Comparison of ENCODE assay signal across 12 cellular contexts in the genomic region with DNA sequence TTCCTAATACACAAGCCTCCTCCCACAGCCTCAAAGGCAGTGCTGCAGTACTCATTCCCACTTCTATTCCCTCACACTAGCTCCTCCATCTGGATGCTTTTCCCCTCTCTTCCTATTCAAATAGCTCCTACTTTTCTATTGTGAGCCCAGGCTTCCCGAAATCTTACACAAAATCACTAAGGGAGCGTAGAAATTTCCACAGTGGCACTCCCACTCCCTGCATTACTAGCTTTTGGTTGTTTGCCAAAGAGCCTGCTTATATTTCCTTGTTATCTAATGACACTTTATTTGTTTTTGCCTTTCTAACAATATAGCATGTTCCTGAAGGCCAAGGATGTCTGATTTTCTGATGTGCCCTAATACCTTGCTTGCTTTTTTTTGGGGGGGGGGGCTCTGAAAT. TPM values are rescaled to one million over a fixed set of nuclear protein-coding genes. Genes with fewer than 3 reads are reported as not detected.
A peak's percentile ranks its signal among the peaks of the same experiment; 100 is the strongest.
DNase-seq lines count a peak whose midpoint lies in the region; ATAC-seq and TF ChIP-seq lines count a peak whose summit lies in the region.
"Had no signal": no experiment of that assay in that cellular context is flagged by ENCODE, and none has a peak within 500 bp of the region (broad histone marks: within the 10 kb centered on the region; RNA-seq: fewer than 3 reads in every experiment).

No MANE protein-coding gene starts in this region.

- no peak for TF ChIP-seq EP300 in SK-N-SH (IDR thresholded peaks at IDR 0.05; ENCODE audit: borderline replicate concordance in 1 of 2, low read depth in 1 of 2, low read length in 1 of 2)

- H3K4me1 ChIP-seq in SK-N-SH (ENCODE audit: control insufficient read depth in 1 of 2, insufficient read depth in 2 of 2, low read depth in 1 of 2, low read length in 1 of 2) (peaks cover 26 to 80% of the 10 kb centered on the region in 2 experiments; a peak in 3 of 4 replicates), upper lobe of right lung (peaks cover 99% of the 10 kb centered on the region)

- H3K4me3 ChIP-seq in SK-N-SH (ENCODE audit: low read depth in 2 of 2, low read length in 1 of 2) (no peak overlapping the region), coronary artery (peak overlapping the region; percentile 22), upper lobe of right lung (peak overlapping the region; percentile 21)

- H3K79me2 ChIP-seq in SK-N-SH (ENCODE audit: insufficient read depth) = peaks cover 100% of the 10 kb centered on the region

- no peak overlapping the region for H3K9ac ChIP-seq in SK-N-SH

- 88% methylated on average over 2 of the region's 2 CpGs for WGBS in SK-N-SH (ENCODE audit: low lambda C conversion rate)

- peak overlapping the region in 1 of 2 experiments; percentile 41; a peak in 1 of 4 replicates for H3K27ac ChIP-seq in SK-N-SH (ENCODE audit: low read depth in 2 of 2, low read length in 1 of 2)
- H3K27ac ChIP-seq in coronary artery = peak overlapping the region; percentile 79 to 88
- peak overlapping the region; percentile 76 for H3K27ac ChIP-seq in upper lobe of right lung

- H3F3A ChIP-seq in SK-N-SH (replicated peaks; ENCODE audit: insufficient read depth) = peaks cover 4% of the 10 kb centered on the region

- no peak overlapping the region for H3K27ac Mint-ChIP-seq in naive thymus-derived CD8-positive, alpha-beta T cell
- H3K27ac Mint-ChIP-seq in activated naive CD4-positive, alpha-beta T cell treated with anti-CD3 and anti-CD28 coated beads, Interleukin-2, amount 50 U/mL, for 72 hours = no peak overlapping the region
- H3K27ac Mint-ChIP-seq: activated CD4-positive, alpha-beta T cell treated with anti-CD3 and anti-CD28 coated beads, Interleukin-2, amount 10 ng/mL, durations not matched to agents 24 days and 14 days; activated T-helper 1 cell treated with anti-CD3 and anti-CD28 coated beads, Interleukin-12 subunit alpha, Interleukin-12 subunit beta, Interleukin-2, Interleukin-4 antibody, amounts not matched to agents 30 ng/mL and 10 ng/mL and 1 ng/mL, durations not matched to agents 14 hours and 24 hours and 36 hours; T-cell had no signal

- CTCF ChIA-PET in SK-N-SH (lab: Yijun Ruan, JAX) = interaction anchor here (0.6 to 3.3 kb wide), 11 partner anchors 9 to 297 kb away, joined by 3 to 20 read pairs (median 4); no protein-coding TSS in a partner anchor

- peaks cover 0 to 11% of the 10 kb centered on the region in 2 experiments for H3K36me3 ChIP-seq in SK-N-SH (replicated peaks in 1 of 2; ENCODE audit: control insufficient read depth in 1 of 2, insufficient read depth in 2 of 2, low read length in 1 of 2)
- H3K36me3 ChIP-seq in upper lobe of right lung = no peaks in the 10 kb centered on the region

- H3K9me3 ChIP-seq in SK-N-SH (no peaks in the 10 kb centered on the region), upper lobe of right lung (no peaks in the 10 kb centered on the region)

- intact Hi-C loops in upper lobe of right lung (cut with DNase I) = loop anchor here (10.0 kb wide), 1 partner anchor 47 kb away; no protein-coding TSS in a partner anchor

- H3K9me2 ChIP-seq in SK-N-SH = no peaks in the 10 kb centered on the region

- H3K4me3 Mint-ChIP-seq in naive thymus-derived CD8-positive, alpha-beta T cell = no peak overlapping the region
- H3K4me3 Mint-ChIP-seq: activated CD4-positive, alpha-beta T cell treated with anti-CD3 and anti-CD28 coated beads, Interleukin-2, amount 10 ng/mL, durations not matched to agents 24 days and 14 days; activated T-helper 1 cell treated with anti-CD3 and anti-CD28 coated beads, Interleukin-12 subunit alpha, Interleukin-12 subunit beta, Interleukin-2, Interleukin-4 antibody, amounts not matched to agents 30 ng/mL and 10 ng/mL and 1 ng/mL, durations not matched to agents 14 hours and 24 hours and 36 hours; T-cell had no signal

- H3K36me3 Mint-ChIP-seq in naive thymus-derived CD8-positive, alpha-beta T cell = peaks cover 0 to 5% (median 0%) of the 10 kb centered on the region in 3 donors
- H3K36me3 Mint-ChIP-seq in activated naive CD4-positive, alpha-beta T cell treated with anti-CD3 and anti-CD28 coated beads, Interleukin-2, amount 50 U/mL, for 72 hours = peaks cover 0 to 4% of the 10 kb centered on the region in 2 donors
- H3K36me3 Mint-ChIP-seq: T-cell had no signal

- peaks cover 27% of the 10 kb centered on the region for H4K20me1 ChIP-seq in SK-N-SH (ENCODE audit: insufficient read depth)

- H3K4me1 Mint-ChIP-seq in naive thymus-derived CD8-positive, alpha-beta T cell = peaks cover 23 to 28% (median 26%) of the 10 kb centered on the region in 4 donors

- H2AFZ ChIP-seq in SK-N-SH (ENCODE audit: low read depth) = no peak overlapping the region

- ATAC-seq in SK-N-SH treated with all-trans-retinoic acid at 6 μM for 48 hours = no peak
- ATAC-seq in upper lobe of right lung = no peak
- ATAC-seq in naive thymus-derived CD8-positive, alpha-beta T cell = no peak
- no peak for ATAC-seq in activated naive CD4-positive, alpha-beta T cell treated with anti-CD3 and anti-CD28 coated beads, Interleukin-2, amount 50 U/mL, for 72 hours
- ATAC-seq in HG03280 (IDR thresholded peaks at IDR 0.05; ENCODE audit: unreplicated experiment) = no peak
- ATAC-seq: T-cell had no signal

- H3K4me2 ChIP-seq in SK-N-SH = no peak overlapping the region

- H3K27me3 ChIP-seq in SK-N-SH (ENCODE audit: insufficient read depth) (no peaks in the 10 kb centered on the region), upper lobe of right lung (no peaks in the 10 kb centered on the region)

- POLR2A ChIA-PET in SK-N-SH (lab: Yijun Ruan, JAX) = interaction anchor here (0.9 to 1.6 kb wide), 3 partner anchors 11 to 47 kb away, joined by 4 to 7 read pairs (median 7); a partner anchor contains a TSS
- POLR2A ChIA-PET in naive thymus-derived CD8-positive, alpha-beta T cell (lab: Charles Lee) = no interaction called here

- peaks cover 30 to 83% (median 48%) of the 10 kb centered on the region in 5 donors for H3K27me3 Mint-ChIP-seq in naive thymus-derived CD8-positive, alpha-beta T cell

- TF ChIP-seq RAD21 in SK-N-SH (IDR thresholded peaks at IDR 0.05; ENCODE audit: low read length) = peak; percentile 28; the same call in 1 of the 2 replicates

- peaks cover 0 to 3% (median 0%) of the 10 kb centered on the region in 9 donors for H3K9me3 Mint-ChIP-seq in naive thymus-derived CD8-positive, alpha-beta T cell
- H3K9me3 Mint-ChIP-seq in activated naive CD4-positive, alpha-beta T cell treated with anti-CD3 and anti-CD28 coated beads, Interleukin-2, amount 50 U/mL, for 72 hours = no peaks in the 10 kb centered on the region
- H3K9me3 Mint-ChIP-seq: T-cell had no signal

- TF ChIP-seq CTCF in SK-N-SH (IDR thresholded peaks at IDR 0.05) (no peak), coronary artery (IDR thresholded peaks at IDR 0.05) (no peak), upper lobe of right lung (IDR thresholded peaks at IDR 0.05) (no peak)

- DNase-seq in SK-N-SH = no peak
- DNase-seq in coronary artery (ENCODE audit: low spot score) = no peak
- DNase-seq in lung microvascular endothelial cell (ENCODE audit: low read depth in 2 of 2) = peak; percentile 20 to 51
- no peak for DNase-seq in upper lobe of right lung
- DNase-seq in naive thymus-derived CD8-positive, alpha-beta T cell = no peak
- no peak for DNase-seq in activated naive CD4-positive, alpha-beta T cell treated with anti-CD3 and anti-CD28 coated beads, Interleukin-2, amount 50 U/mL, for 72 hours (ENCODE audit: low spot score in 2 of 2)
- DNase-seq: activated CD4-positive, alpha-beta T cell treated with anti-CD3 and anti-CD28 coated beads, Interleukin-2, amount 10 ng/mL, durations not matched to agents 24 days and 14 days; NCI-H187; T-cell had no signal

TF ChIP-seq in SK-N-SH, 30 proteins besides CTCF, POLR2A, EP300 and RAD21:
- TF ChIP-seq MEF2A (IDR thresholded peaks at IDR 0.05; ENCODE audit: borderline replicate concordance, low read depth) (no peak), SMC3 (IDR thresholded peaks at IDR 0.05; ENCODE audit: low read depth, low read length) (0 out of 2 replicates have a peak, but pooled peaks have one; percentile 16)

TF ChIP-seq in SK-N-SH treated with all-trans-retinoic acid at 6 μM for 48 hours, 23 proteins besides CTCF, POLR2A, EP300 and RAD21 (continues in another document):
- TF ChIP-seq, protein P1, sequence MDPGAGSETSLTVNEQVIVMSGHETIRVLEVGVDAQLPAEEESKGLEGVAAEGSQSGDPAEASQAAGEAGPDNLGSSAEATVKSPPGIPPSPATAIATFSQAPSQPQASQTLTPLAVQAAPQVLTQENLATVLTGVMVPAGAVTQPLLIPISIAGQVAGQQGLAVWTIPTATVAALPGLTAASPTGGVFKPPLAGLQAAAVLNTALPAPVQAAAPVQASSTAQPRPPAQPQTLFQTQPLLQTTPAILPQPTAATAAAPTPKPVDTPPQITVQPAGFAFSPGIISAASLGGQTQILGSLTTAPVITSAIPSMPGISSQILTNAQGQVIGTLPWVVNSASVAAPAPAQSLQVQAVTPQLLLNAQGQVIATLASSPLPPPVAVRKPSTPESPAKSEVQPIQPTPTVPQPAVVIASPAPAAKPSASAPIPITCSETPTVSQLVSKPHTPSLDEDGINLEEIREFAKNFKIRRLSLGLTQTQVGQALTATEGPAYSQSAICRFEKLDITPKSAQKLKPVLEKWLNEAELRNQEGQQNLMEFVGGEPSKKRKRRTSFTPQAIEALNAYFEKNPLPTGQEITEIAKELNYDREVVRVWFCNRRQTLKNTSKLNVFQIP (CRISPR knock-in tag; IDR thresholded peaks at IDR 0.05; ENCODE audit: borderline replicate concordance, low read depth) = no peak
- TF ChIP-seq ARNTL (CRISPR knock-in tag; IDR thresholded peaks at IDR 0.05; ENCODE audit: borderline replicate concordance, low read depth) = no peak
- no peak for TF ChIP-seq ZNF565 (CRISPR knock-in tag; conservative IDR thresholded peaks at IDR 0.05; ENCODE audit: low read depth)
- TF ChIP-seq OSR1 (CRISPR knock-in tag; IDR thresholded peaks at IDR 0.05) = no peak
- TF ChIP-seq ZFP3 (CRISPR knock-in tag; IDR thresholded peaks at IDR 0.05) = no peak
- no peak for TF ChIP-seq PPARA (CRISPR knock-in tag; IDR thresholded peaks at IDR 0.05; ENCODE audit: borderline replicate concordance)
- TF ChIP-seq ZNF70 (CRISPR knock-in tag; IDR thresholded peaks at IDR 0.05) = no peak
- no peak for TF ChIP-seq SNAI2 (CRISPR knock-in tag; IDR thresholded peaks at IDR 0.05)

RNA-seq across cellular contexts. Expression of a gene that starts 10.9 kb away (rescaled TPM):
- 69.2 and 92.2 TPM in 2 replicates for polyA plus RNA-seq in SK-N-SH (2012; rRNA removed)
- 66.4 and 74.6 TPM in 2 replicates for polyA plus RNA-seq in SK-N-SH (2012; cell fraction: cytosol; rRNA removed)
- 83.4 and 100 TPM in 2 replicates for polyA plus RNA-seq in SK-N-SH (2012; cell fraction: nucleus; rRNA removed)
- 119 and 128 TPM in 2 replicates for total RNA-seq in lung microvascular endothelial cell
- total RNA-seq in upper lobe of right lung = 1,593 TPM
- total RNA-seq in naive thymus-derived CD8-positive, alpha-beta T cell = 1 to 10 TPM; 1.1 to 1.2 TPM
- 1 to 10 TPM in 1 of 3 donors, under 1 TPM in 2; 0.16 to 1.7 (median 0.23) TPM for polyA plus RNA-seq in naive thymus-derived CD8-positive, alpha-beta T cell
- 1 to 10 TPM; 1.8 to 6.5 TPM for total RNA-seq in activated naive CD4-positive, alpha-beta T cell treated with anti-CD3 and anti-CD28 coated beads, Interleukin-2, amount 50 U/mL, for 72 hours

Comparison
In these comparisons a context has a peak if more than half of its experiments do, and no peak if none do; other contexts are left out.
1. DNase-seq: peak in lung microvascular endothelial cell (2 of 2); none in SK-N-SH (single experiment), coronary artery (single experiment), upper lobe of right lung (single experiment), naive thymus-derived CD8-positive, alpha-beta T cell (0 of 10) and activated naive CD4-positive, alpha-beta T cell treated with anti-CD3 and anti-CD28 coated beads, Interleukin-2, amount 50 U/mL, for 72 hours (0 of 2).
2. H3K4me3 ChIP-seq: peak in coronary artery (single experiment) and upper lobe of right lung (single experiment); none in SK-N-SH (0 of 2).
3. RNA of a gene that starts 10.9 kb away (total RNA-seq): 1,593 TPM in upper lobe of right lung (single experiment) and 119 to 128 TPM in lung microvascular endothelial cell; 1.8 to 6.5 TPM in activated naive CD4-positive, alpha-beta T cell treated with anti-CD3 and anti-CD28 coated beads, Interleukin-2, amount 50 U/mL, for 72 hours and 1.1 to 1.2 TPM in naive thymus-derived CD8-positive, alpha-beta T cell; every median in the first group is over 10 times any median in the second.